8 cellular contexts compared by ENCODE assay signal in genomic region chr1:225812488-225813249, GRCh38. TPM values are rescaled to one million over a fixed set of nuclear protein-coding genes. Genes with fewer than 3 reads are reported as not detected.
DNase-seq lines count a peak whose midpoint lies in the region; ATAC-seq and TF ChIP-seq lines count a peak whose summit lies in the region.

No MANE protein-coding gene starts in this region.

- TF ChIP-seq CTCF in thyroid gland (IDR thresholded peaks at IDR 0.05) = no peak
- no peak for TF ChIP-seq CTCF in OCI-LY7 (conservative IDR thresholded peaks at IDR 0.05; ENCODE audit: low read length)

- intact Hi-C loops in thyroid gland (cut with DNase I) (loop anchor here (10.0 kb wide), 1 partner anchor 72 kb away; the partner anchor contains the start of genes LEFTY1 and TMEM63A), OCI-LY7 (cut with micrococcal nuclease; ENCODE audit: unreplicated experiment) (no loop called here)

- H3K4ac ChIP-seq in mesenchymal stem cell (ENCODE audit: low read depth in 1 of 2, low read length in 2 of 2) = peak overlapping the region; percentile 10 to 53

- WGBS in mesenchymal stem cell = 88% methylated on average over 5 of the region's 8 CpGs
- 73 to 84% methylated on average over 5 to 7 of the region's 8 CpGs for WGBS in thyroid gland, 2 donors

- no peak for ATAC-seq in HG03045 (IDR thresholded peaks at IDR 0.05; ENCODE audit: unreplicated experiment)

- H3K4me3 ChIP-seq in mesenchymal stem cell (ENCODE audit: insufficient read depth in 1 of 2, low read depth in 1 of 2, low read length in 2 of 2) (peak overlapping the region in 1 of 2 experiments; percentile 90), thyroid gland (replicated peaks in 1 of 3) (no peak overlapping the region), OCI-LY7 (ENCODE audit: low read depth, low read length, poor library complexity, severe bottlenecking) (no peak overlapping the region)

- peak overlapping the region; percentile 90 for H3K9ac ChIP-seq in mesenchymal stem cell (ENCODE audit: low read length)

- H3K18ac ChIP-seq in mesenchymal stem cell (ENCODE audit: low read depth in 1 of 2, low read length in 2 of 2) = peak overlapping the region in 1 of 2 experiments; percentile 76

- H3K36me3 ChIP-seq in mesenchymal stem cell (ENCODE audit: control insufficient read depth in 1 of 2, insufficient read depth in 2 of 2, low read depth in 1 of 2, low read length in 2 of 2) (peaks cover 4 to 9% of the 10 kb centered on the region in 2 experiments), thyroid gland (no peaks in the 10 kb centered on the region), OCI-LY7 (ENCODE audit: insufficient read depth, low read length) (no peaks in the 10 kb centered on the region)

- peaks cover 32% of the 10 kb centered on the region for H3K4me1 ChIP-seq in mesenchymal stem cell (ENCODE audit: control insufficient read depth, insufficient read depth, low read depth, low read length)
- H3K4me1 ChIP-seq in thyroid gland = peaks cover 68 to 71% of the 10 kb centered on the region in 2 donors
- H3K4me1 ChIP-seq in OCI-LY7 (ENCODE audit: insufficient read depth, low read length, poor library complexity, severe bottlenecking) = peaks cover 2% of the 10 kb centered on the region

- H2BK12ac ChIP-seq in mesenchymal stem cell (ENCODE audit: low read length in 2 of 2) = peak overlapping the region in 1 of 2 experiments; percentile 21

- no peak overlapping the region for H2AFZ ChIP-seq in mesenchymal stem cell (ENCODE audit: low read depth, low read length)
- no peak overlapping the region for H2AFZ ChIP-seq in OCI-LY7 (ENCODE audit: low read length)

- no peak overlapping the region for H3K14ac ChIP-seq in mesenchymal stem cell (ENCODE audit: low read length in 2 of 2)

- no peak overlapping the region for H2BK15ac ChIP-seq in mesenchymal stem cell (ENCODE audit: low read depth, poor library complexity, severe bottlenecking)

- H3K9me2 ChIP-seq in OCI-LY7 (ENCODE audit: insufficient read depth, low read length) = no peaks in the 10 kb centered on the region

- H3K4me2 ChIP-seq in mesenchymal stem cell (ENCODE audit: low read length, poor library complexity, severe bottlenecking) = no peak overlapping the region
- no peak overlapping the region for H3K4me2 ChIP-seq in OCI-LY7 (ENCODE audit: low read length)

- H2BK120ac ChIP-seq in mesenchymal stem cell (ENCODE audit: low read depth, low read length) = no peak overlapping the region

- no peaks in the 10 kb centered on the region for H4K20me1 ChIP-seq in OCI-LY7 (ENCODE audit: insufficient read depth, low read length)

- no peak overlapping the region for H2BK5ac ChIP-seq in mesenchymal stem cell (ENCODE audit: low read depth, low read length, poor library complexity, severe bottlenecking)

- TF ChIP-seq POLR2A in thyroid gland (IDR thresholded peaks at IDR 0.05) = no peak

- POLR2A ChIA-PET in OCI-LY7 (lab: Charles Lee) = interaction anchor here (0.6 to 1.4 kb wide), 4 partner anchors 24 to 195 kb away, joined by 3 to 6 read pairs (median 4); no protein-coding TSS in a partner anchor

- CTCF ChIA-PET in OCI-LY7 (lab: Charles Lee; ENCODE audit: unreplicated experiment) = no interaction called here

- H3K79me2 ChIP-seq in OCI-LY7 (ENCODE audit: insufficient read depth, low read depth, low read length) = no peaks in the 10 kb centered on the region

- H3K79me1 ChIP-seq in mesenchymal stem cell (replicated peaks; ENCODE audit: low read length, poor library complexity, severe bottlenecking) = peaks cover 26% of the 10 kb centered on the region

- H4K8ac ChIP-seq in mesenchymal stem cell (ENCODE audit: low read length) = peak overlapping the region; percentile 5

- H3K27ac ChIP-seq in caudate nucleus (ENCODE audit: low read depth, low read length) = peak overlapping the region; percentile 79
- H3K27ac ChIP-seq in mesenchymal stem cell (ENCODE audit: low read length, poor library complexity, severe bottlenecking) = no peak overlapping the region
- peak overlapping the region; percentile 78 to 84 (median 84) for H3K27ac ChIP-seq in thyroid gland
- H3K27ac ChIP-seq in OCI-LY7 (ENCODE audit: low read depth, low read length, poor library complexity, severe bottlenecking) = no peak overlapping the region

- H3K27me3 ChIP-seq in mesenchymal stem cell (ENCODE audit: control insufficient read depth in 1 of 2, insufficient read depth in 1 of 2, low read length in 2 of 2) (no peaks in the 10 kb centered on the region), thyroid gland (no peaks in the 10 kb centered on the region)

- BruUV-seq in OCI-LY7 (replicated peaks; lab: Mats Ljungman, UMichigan) = no TSS peak

- H3K23ac ChIP-seq in mesenchymal stem cell (ENCODE audit: low read length in 2 of 2) = no peak overlapping the region

- peak; percentile 65 for DNase-seq in NCI-H2171 treated with DMSO at 0.1 percent for 48 hours (lab: John Stamatoyannopoulos, UW)
- DNase-seq in NCI-H2171 (lab: John Stamatoyannopoulos, UW) = no peak
- no peak for DNase-seq in caudate nucleus (lab: John Stamatoyannopoulos, UW)
- DNase-seq in mesenchymal stem cell = no peak
- DNase-seq in thyroid gland = no peak
- DNase-seq in OCI-LY7 (ENCODE audit: low spot score) = no peak
- DNase-seq in NOMO-1 (lab: John Stamatoyannopoulos, UW; ENCODE audit: unreplicated experiment in 2 of 2) = no peak

- no peak overlapping the region for H2AK5ac ChIP-seq in mesenchymal stem cell (ENCODE audit: low read length, severe bottlenecking)

- H3K9me3 ChIP-seq in mesenchymal stem cell (ENCODE audit: control insufficient read depth, low read length) = no peaks in the 10 kb centered on the region
- no peaks in the 10 kb centered on the region for H3K9me3 ChIP-seq in thyroid gland
- no peaks in the 10 kb centered on the region for H3K9me3 ChIP-seq in OCI-LY7 (ENCODE audit: low read length)

- H4K91ac ChIP-seq in mesenchymal stem cell (ENCODE audit: low read length) = peak overlapping the region; percentile 21

RNA-seq across cellular contexts. Expression of gene EPHX1, which starts 2.7 kb away (rescaled TPM):
- polyA plus RNA-seq in mesenchymal stem cell (2013, experiment 1 of 2) = 58.9 TPM
- polyA plus RNA-seq in mesenchymal stem cell (2013, experiment 2 of 2) = 59.0 TPM
- total RNA-seq in thyroid gland (100 to 1,000 TPM; 297 to 533 (median 441) TPM), OCI-LY7 (2022) (0.89 and 1.3 TPM in 2 replicates)
- total RNA-seq in OCI-LY7 (2014; rRNA removed; shearing (Covaris generic)) = 0.41 and 0.44 TPM in 2 replicates

RNA-seq across cellular contexts. Expression of gene SRP9, which starts 35.0 kb away (rescaled TPM):
- 196 TPM for polyA plus RNA-seq in mesenchymal stem cell (2013, experiment 1 of 2)
- 205 TPM for polyA plus RNA-seq in mesenchymal stem cell (2013, experiment 2 of 2)
- total RNA-seq in thyroid gland (100 to 1,000 TPM; 196 to 297 (median 260) TPM), OCI-LY7 (2022) (302 and 306 TPM in 2 replicates)
- total RNA-seq in OCI-LY7 (2014; rRNA removed; shearing (Covaris generic)) = 182 and 221 TPM in 2 replicates

Comparison
In these comparisons a context has a peak if more than half of its experiments do, and no peak if none do; other contexts are left out.
1. H3K27ac ChIP-seq: peak in caudate nucleus (single experiment) and thyroid gland (3 of 3); none in mesenchymal stem cell (single experiment) and OCI-LY7 (single experiment).
2. RNA of gene EPHX1, which starts 2.7 kb away (total RNA-seq): 297 to 533 TPM in thyroid gland; 0.41 to 1.3 TPM in OCI-LY7; every median in the first group is over 100 times any median in the second.